In genomic region chr12:96197503-96198272, GRCh38 we compare ENCODE assay signal across 9 cellular contexts. TPM values are rescaled to one million over a fixed set of nuclear protein-coding genes. Genes with fewer than 3 reads are reported as not detected.
A peak's percentile ranks its signal among the peaks of the same experiment; 100 is the strongest.
DNase-seq lines count a peak whose midpoint lies in the region; ATAC-seq and TF ChIP-seq lines count a peak whose summit lies in the region.
"Had no signal": no experiment of that assay in that cellular context is flagged by ENCODE, and none has a peak within 500 bp of the region (broad histone marks: within the 10 kb centered on the region; RNA-seq: fewer than 3 reads in every experiment).

No MANE protein-coding gene starts in this region.

- H3K23me2 ChIP-seq in H9 (ENCODE audit: insufficient read length, low read depth, low read length, poor library complexity, severe bottlenecking), result peaks cover 13% of the 10 kb centered on the region

- H3K79me2 ChIP-seq in H9 (ENCODE audit: insufficient read depth, low read length), result 0 out of 2 replicates have a peak, but pooled peaks cover 1% of the 10 kb centered on the region

- WGBS in heart left ventricle, 4 donors, result 34 to 47% (median 43%) methylated on average over 3 of the region's 3 CpGs
- no CpG with 5 or more reads among the region's 3 CpGs for WGBS in H9 (ENCODE audit: extremely low coverage, insufficient read length, low lambda C conversion rate)
- 44 to 49% methylated on average over 3 of the region's 3 CpGs for WGBS in testis, 2 donors

- H3K18ac ChIP-seq in H9 (ENCODE audit: insufficient read length, low read depth, low read length), result no peak overlapping the region

- H3K9ac ChIP-seq in adipocyte (ENCODE audit: low read length) (peak overlapping the region; percentile 56), H9 (ENCODE audit: extremely low read depth, insufficient read length, low read length) (no peak overlapping the region)

- no peak overlapping the region for H4K91ac ChIP-seq in H9 (ENCODE audit: insufficient read length, low read depth, low read length)

- TF ChIP-seq POLR2A in heart left ventricle (IDR thresholded peaks at IDR 0.05) (no peak), vagina (IDR thresholded peaks at IDR 0.05) (no peak), testis (IDR thresholded peaks at IDR 0.05) (no peak)

- H3T11ph ChIP-seq in H9 (ENCODE audit: low read length), result no peak overlapping the region

- H3K36me3 Mint-ChIP-seq in H9 (ENCODE audit: insufficient read depth in 1 of 3, low read depth in 3 of 3), result no peaks in the 10 kb centered on the region

- no peak overlapping the region for H4K8ac ChIP-seq in H9 (replicated peaks; ENCODE audit: insufficient read length, low read depth, low read length)

- H3K36me3 ChIP-seq in heart left ventricle (no peaks in the 10 kb centered on the region), adipocyte (ENCODE audit: control insufficient read depth, insufficient read depth, low read length, severe bottlenecking) (no peaks in the 10 kb centered on the region), vagina (no peaks in the 10 kb centered on the region), testis (ENCODE audit: low read depth, missing control alignments) (no peaks in the 10 kb centered on the region)

- H3K4me3 Mint-ChIP-seq in H9, result no peak overlapping the region

- H3K27me3 Mint-ChIP-seq in H9 (ENCODE audit: low read depth), result peaks cover 16% of the 10 kb centered on the region

- H2BK12ac ChIP-seq in H9 (ENCODE audit: insufficient read length, low read depth, low read length), result no peak overlapping the region

- no peak overlapping the region for H2BK5ac ChIP-seq in H9 (ENCODE audit: insufficient read length, low read length)

- no peak overlapping the region for H3K56ac ChIP-seq in H9 (ENCODE audit: insufficient read length, low read depth, low read length)

- H3K4me2 ChIP-seq in H9 (ENCODE audit: insufficient read depth, insufficient read length, low read length), result no peak overlapping the region

- peak overlapping the region in 8 of 12 donors; percentile 58 to 98 (median 83) for H3K4me3 ChIP-seq in heart left ventricle
- peak overlapping the region; percentile 31 for H3K4me3 ChIP-seq in adipocyte (ENCODE audit: low read length)
- peak overlapping the region in 1 of 2 donors; percentile 10 for H3K4me3 ChIP-seq in vagina
- H3K4me3 ChIP-seq in testis, result no peak overlapping the region

- H3K27ac ChIP-seq in heart left ventricle (peak overlapping the region in 11 of 12 donors; percentile 74 to 95 (median 89)), vagina (peak overlapping the region; percentile 93), H9 (ENCODE audit: insufficient read length, low read depth, low read length) (no peak overlapping the region), testis (no peak overlapping the region)

- no peaks in the 10 kb centered on the region for H3K79me1 ChIP-seq in H9 (ENCODE audit: insufficient read depth, low read depth, low read length, poor library complexity, severe bottlenecking)

- H2BK15ac ChIP-seq in H9 (ENCODE audit: low read depth, low read length), result no peak overlapping the region

- no peak overlapping the region for H2BK20ac ChIP-seq in H9 (ENCODE audit: low read depth, low read length, poor library complexity, severe bottlenecking)

- no peak overlapping the region for H3K23ac ChIP-seq in H9 (ENCODE audit: insufficient read length, low read depth, low read length)

- ATAC-seq in heart left ventricle, result peak in 2 of 4 donors; percentile 29 to 57
- ATAC-seq in Right ventricle myocardium superior (ENCODE audit: poor library complexity), result no peak

- H4K5ac ChIP-seq in H9 (ENCODE audit: insufficient read length, low read depth, low read length), result no peak overlapping the region

- H3K27ac Mint-ChIP-seq in H9, result no peak overlapping the region

- H3K27me3 ChIP-seq in heart left ventricle, result no peaks in the 10 kb centered on the region
- H3K27me3 ChIP-seq in adipocyte (replicated peaks; ENCODE audit: control insufficient read depth, insufficient read depth, low read length), result no peaks in the 10 kb centered on the region
- H3K27me3 ChIP-seq in vagina, result no peaks in the 10 kb centered on the region
- H3K27me3 ChIP-seq in H9 (ENCODE audit: insufficient read depth, low read length), result no peaks in the 10 kb centered on the region
- H3K27me3 ChIP-seq in testis, result no peaks in the 10 kb centered on the region

- H2BK120ac ChIP-seq in H9 (ENCODE audit: low read depth, low read length, poor library complexity, severe bottlenecking), result no peak overlapping the region

- no peaks in the 10 kb centered on the region for H4K20me1 ChIP-seq in H9 (ENCODE audit: control insufficient read depth, insufficient read depth, insufficient read length)

- no peak for TF ChIP-seq CTCF in heart left ventricle (IDR thresholded peaks at IDR 0.05)
- TF ChIP-seq CTCF in vagina (IDR thresholded peaks at IDR 0.05), result no peak
- no peak for TF ChIP-seq CTCF in H9 (conservative IDR thresholded peaks at IDR 0.05)
- no peak for TF ChIP-seq CTCF in testis (IDR thresholded peaks at IDR 0.05)
- no peak for TF ChIP-seq CTCF in GM10266 (IDR thresholded peaks at IDR 0.05; ENCODE audit: control insufficient read depth, insufficient read depth, low read depth, missing control alignments)

- H3K14ac ChIP-seq in H9 (ENCODE audit: insufficient read depth, low read length), result no peak overlapping the region

- H3K9me3 Mint-ChIP-seq in H9, result no peaks in the 10 kb centered on the region; a peak in 1 of 5 replicates

- intact Hi-C loops in heart left ventricle (cut with DNase I), result loop anchor here in 2 of 10 donors (2.0 to 5.0 kb wide), 2 partner anchors 13 to 125 kb away; no protein-coding TSS in a partner anchor
- intact Hi-C loops in Right ventricle myocardium superior (cut with DNase I), result no loop called here
- intact Hi-C loops in vagina (cut with DNase I), result no loop called here
- intact Hi-C loops in testis (cut with DNase I; ENCODE audit: low total_unique reads), result no loop called here

- no peak for DNase-seq in heart left ventricle
- no peak for DNase-seq in Right ventricle myocardium superior
- DNase-seq in adipocyte (ENCODE audit: low read depth), result peak; percentile 81
- peak; percentile 98 for DNase-seq in kidney tubule cell (ENCODE audit: low spot score)
- DNase-seq in vagina (ENCODE audit: extremely low spot score in 2 of 2), result no peak
- no peak for DNase-seq in H9
- no peak for DNase-seq in testis
- DNase-seq in GM10266 (ENCODE audit: extremely low spot score), result no peak
- DNase-seq: activated CD4-positive, alpha-beta T cell treated with anti-CD3 and anti-CD28 coated beads for 1 hour had no signal

- H3K9me3 ChIP-seq in heart left ventricle (no peaks in the 10 kb centered on the region), adipocyte (ENCODE audit: control insufficient read depth, low read length) (no peaks in the 10 kb centered on the region), vagina (no peaks in the 10 kb centered on the region), H9 (ENCODE audit: control insufficient read depth, low read depth, low read length) (no peaks in the 10 kb centered on the region), testis (no peaks in the 10 kb centered on the region)

- no peak overlapping the region for H2AFZ ChIP-seq in H9 (ENCODE audit: low read length)

- H3K4ac ChIP-seq in H9 (ENCODE audit: low read depth, low read length), result no peak overlapping the region

- H2AK5ac ChIP-seq in H9 (ENCODE audit: insufficient read length, low read length), result no peak overlapping the region

- H3K4me1 Mint-ChIP-seq in H9, result peaks cover 13 to 18% of the 10 kb centered on the region in 2 experiments

- H3K4me1 ChIP-seq in heart left ventricle (peaks cover 3 to 76% (median 18%) of the 10 kb centered on the region in 12 donors), adipocyte (ENCODE audit: control insufficient read depth, insufficient read depth, low read length) (peaks cover 37% of the 10 kb centered on the region), vagina (peaks cover 46% of the 10 kb centered on the region), H9 (ENCODE audit: insufficient read depth, low read length) (no peaks in the 10 kb centered on the region), testis (peaks cover 7% of the 10 kb centered on the region)

RNA-seq across cellular contexts. Expression of gene ELK3, which starts 3.5 kb away (rescaled TPM):
- total RNA-seq in heart left ventricle (10 to 100 TPM; 14.3 to 42.3 (median 18.6) TPM), Right ventricle myocardium superior (18.9 TPM), vagina (39.5 TPM), H9 (2021) (9.4 and 10.1 TPM in 2 replicates), testis (10 to 100 TPM; 11.3 to 15.4 TPM)
- polyA plus RNA-seq in heart left ventricle (10 to 100 TPM in 1 of 2 donors, 1 to 10 TPM in 1; 5.7 to 20.7 TPM), testis (ENCODE audit: insufficient read depth, low read depth, low replicate concordance) (17.1 TPM)

Comparison
In these comparisons a context has a peak if more than half of its experiments do, and no peak if none do; other contexts are left out.
1. DNase-seq: peak in adipocyte (single experiment) and kidney tubule cell (single experiment); none in heart left ventricle (0 of 5), Right ventricle myocardium superior (single experiment), vagina (0 of 2), H9 (single experiment), testis (single experiment) and GM10266 (single experiment).
2. H3K27ac ChIP-seq: peak in heart left ventricle (11 of 12) and vagina (single experiment); none in H9 (single experiment) and testis (0 of 2).
3. H3K4me3 ChIP-seq: peak in heart left ventricle (8 of 12) and adipocyte (single experiment); none in testis (0 of 2).